Comparison of ENCODE assay signal across 26 cellular contexts in genomic region chr19:46687438-46688145, GRCh38. TPM values are rescaled to one million over a fixed set of nuclear protein-coding genes. Genes with fewer than 3 reads are reported as not detected.
"Had no signal": no experiment of that assay in that cellular context is flagged by ENCODE, and none has a peak within 500 bp of the region (broad histone marks: within the 10 kb centered on the region; RNA-seq: fewer than 3 reads in every experiment).

No MANE protein-coding gene starts in this region.

- H3K9me3 Mint-ChIP-seq: naive thymus-derived CD8-positive, alpha-beta T cell; nephron progenitor cell; stimulated activated memory B cell treated with anti-CD40 and anti-IgM and Interleukin-4, amounts not matched to agents 10 μg/mL and 1 μg/mL and 100 μg/mL, for 72 hours; stimulated activated naive CD8-positive, alpha-beta T cell treated with anti-CD3 and anti-CD28 coated beads, Interleukin-15, Interleukin-2, amounts not matched to agents 100 ng/mL and 50 ng/mL, for 24 hours had no signal

- H3K27me3 ChIP-seq: gastrocnemius medialis, ovary, sigmoid colon, transverse colon, upper lobe of right lung, uterus had no signal

- ATAC-seq: esophagus mucosa; gastrocnemius medialis; left ventricle myocardium superior; lower lobe of right lung; naive thymus-derived CD8-positive, alpha-beta T cell; psoas muscle; right cardiac atrium; stimulated activated memory B cell treated with anti-CD40 and anti-IgM and Interleukin-4, amounts not matched to agents 10 μg/mL and 1 μg/mL and 100 μg/mL, for 72 hours; upper lobe of right lung had no signal

- H3K4me1 Mint-ChIP-seq: nephron progenitor cell had no signal

- FAIRE-seq: keratinocyte had no signal

- H3K9me3 ChIP-seq: gastrocnemius medialis, lower lobe of right lung, ovary, psoas muscle, sigmoid colon, thoracic aorta, transverse colon, upper lobe of right lung, uterus had no signal

- H3K4me3 Mint-ChIP-seq: naive thymus-derived CD8-positive, alpha-beta T cell; nephron progenitor cell; stimulated activated memory B cell treated with anti-CD40 and anti-IgM and Interleukin-4, amounts not matched to agents 10 μg/mL and 1 μg/mL and 100 μg/mL, for 72 hours; stimulated activated naive CD8-positive, alpha-beta T cell treated with anti-CD3 and anti-CD28 coated beads, Interleukin-15, Interleukin-2, amounts not matched to agents 100 ng/mL and 50 ng/mL, for 24 hours had no signal

- H3K4me1 ChIP-seq: gastrocnemius medialis, lower lobe of right lung, psoas muscle, sigmoid colon, transverse colon, upper lobe of right lung, uterus had no signal

- H3K36me3 ChIP-seq: ovary, uterus had no signal

- H3K27ac Mint-ChIP-seq: nephron progenitor cell; stimulated activated memory B cell treated with anti-CD40 and anti-IgM and Interleukin-4, amounts not matched to agents 10 μg/mL and 1 μg/mL and 100 μg/mL, for 72 hours; stimulated activated naive CD8-positive, alpha-beta T cell treated with anti-CD3 and anti-CD28 coated beads, Interleukin-15, Interleukin-2, amounts not matched to agents 100 ng/mL and 50 ng/mL, for 24 hours had no signal

- DNase-seq: dermis blood vessel endothelial cell; effector memory CD4-positive, alpha-beta T cell; foreskin fibroblast; gastrocnemius medialis; head of caudate nucleus; left ventricle myocardium superior; lower lobe of right lung; naive thymus-derived CD8-positive, alpha-beta T cell; nephron progenitor cell; occipital lobe; ovary; posterior cingulate gyrus; psoas muscle; right cardiac atrium; sigmoid colon; stimulated activated CD4-positive, alpha-beta T cell treated with anti-CD3 and anti-CD28 coated beads, Interleukin-2, amount 100 ng/mL, for 24 hours; stimulated activated CD4-positive, alpha-beta T cell treated with anti-CD3 and anti-CD28 coated beads, Interleukin-4, amount 100 ng/mL, for 24 hours; transverse colon; upper lobe of right lung; uterus had no signal

- H3K27me3 Mint-ChIP-seq: naive thymus-derived CD8-positive, alpha-beta T cell; stimulated activated memory B cell treated with anti-CD40 and anti-IgM and Interleukin-4, amounts not matched to agents 10 μg/mL and 1 μg/mL and 100 μg/mL, for 72 hours; stimulated activated naive CD8-positive, alpha-beta T cell treated with anti-CD3 and anti-CD28 coated beads, Interleukin-15, Interleukin-2, amounts not matched to agents 100 ng/mL and 50 ng/mL, for 24 hours had no signal

- H3K4me3 ChIP-seq: coronary artery, gastrocnemius medialis, lower lobe of right lung, ovary, psoas muscle, sigmoid colon, thoracic aorta, transverse colon, upper lobe of right lung, uterus had no signal

- H3K27ac ChIP-seq: coronary artery, gastrocnemius medialis, lower lobe of right lung, ovary, psoas muscle, sigmoid colon, thoracic aorta, transverse colon, upper lobe of right lung, uterus had no signal

RNA-seq across cellular contexts. Expression of gene GNG8, which starts 51.6 kb away (rescaled TPM):
- polyA plus RNA-seq: keratinocyte; naive thymus-derived CD8-positive, alpha-beta T cell; ovary; psoas muscle; right cardiac atrium; sigmoid colon had no signal
